Comparison of ENCODE assay signal across 1 cellular context in genomic region chr11:9629064-9629463, GRCh38.
TF ChIP-seq lines count a peak whose summit lies in the region.

No MANE protein-coding gene starts in this region.

TF ChIP-seq in GM12878, 131 proteins besides CTCF, POLR2A, EP300 and RAD21:
- TF ChIP-seq NFIC (IDR thresholded peaks at IDR 0.05; ENCODE audit: low read depth, low read length) = peak; percentile 60
- TF ChIP-seq KDM1A (IDR thresholded peaks at IDR 0.05; ENCODE audit: borderline replicate concordance) = no peak
- TF ChIP-seq RUNX3 (IDR thresholded peaks at IDR 0.05; ENCODE audit: low read length) = peak; percentile 83
- TF ChIP-seq EED (IDR thresholded peaks at IDR 0.05; ENCODE audit: low read depth) = peak; percentile 51; the same call in 1 of the 2 replicates
- TF ChIP-seq NBN (IDR thresholded peaks at IDR 0.05) = no peak
- no peak for TF ChIP-seq SREBF1 (IDR thresholded peaks at IDR 0.05; ENCODE audit: low read length)
- TF ChIP-seq SMARCA5 (IDR thresholded peaks at IDR 0.05) = no peak
- TF ChIP-seq KLF5 (IDR thresholded peaks at IDR 0.05; ENCODE audit: partially characterized antibody) = no peak
- TF ChIP-seq ATF7 (IDR thresholded peaks at IDR 0.05; ENCODE audit: low read depth) = peak; percentile 42; the same call in 1 of the 2 replicates
- no peak for TF ChIP-seq YBX1 (IDR thresholded peaks at IDR 0.05)
- 0 out of 2 replicates have a peak, but pooled peaks have one; percentile 32 for TF ChIP-seq BCL11A (IDR thresholded peaks at IDR 0.05; ENCODE audit: low read depth, low read length)
- TF ChIP-seq PAX5 (IDR thresholded peaks at IDR 0.05; ENCODE audit: borderline replicate concordance, low read depth, low read length) = 0 out of 2 replicates have a peak, but pooled peaks have one; percentile 19
- no peak for TF ChIP-seq BCLAF1 (IDR thresholded peaks at IDR 0.05)
- no peak for TF ChIP-seq ZNF274 (IDR thresholded peaks at IDR 0.05; ENCODE audit: insufficient read depth, insufficient read length)
- peak; percentile 20; the same call in 1 of the 2 replicates for TF ChIP-seq JUNB (IDR thresholded peaks at IDR 0.05)
- TF ChIP-seq ATF3 (IDR thresholded peaks at IDR 0.05; ENCODE audit: borderline replicate concordance, extremely low read depth, low read depth, low read length) = no peak
- TF ChIP-seq MLLT1 (IDR thresholded peaks at IDR 0.05) = 0 out of 2 replicates have a peak, but pooled peaks have one; percentile 31
- TF ChIP-seq STAT1 (conservative IDR thresholded peaks at IDR 0.05) = no peak
- TF ChIP-seq NRF1 (conservative IDR thresholded peaks at IDR 0.05; ENCODE audit: low read depth, low read length) = no peak
- 0 out of 2 replicates have a peak, but pooled peaks have one; percentile 53 for TF ChIP-seq MTA2 (IDR thresholded peaks at IDR 0.05; ENCODE audit: low read depth)
- TF ChIP-seq DPF2 (IDR thresholded peaks at IDR 0.05) = 0 out of 2 replicates have a peak, but pooled peaks have one; percentile 61
- TF ChIP-seq HDAC6 (IDR thresholded peaks at IDR 0.05; ENCODE audit: unreplicated experiment) = no peak
- TF ChIP-seq RELB (IDR thresholded peaks at IDR 0.05; ENCODE audit: low read depth) = peak; percentile 72; the same call in 1 of the 2 replicates
- TF ChIP-seq ZBTB33 (IDR thresholded peaks at IDR 0.05) = no peak
- TF ChIP-seq USF2 (IDR thresholded peaks at IDR 0.05; ENCODE audit: borderline replicate concordance, low read depth, low read length) = no peak
- TF ChIP-seq SUZ12 (IDR thresholded peaks at IDR 0.05; ENCODE audit: unreplicated experiment) = no peak
- TF ChIP-seq TBL1XR1 (IDR thresholded peaks at IDR 0.05; ENCODE audit: low read depth, low read length) = no peak
- TF ChIP-seq NR2C1 (IDR thresholded peaks at IDR 0.05) = no peak
- TF ChIP-seq CREM (IDR thresholded peaks at IDR 0.05; ENCODE audit: low read depth) = peak; percentile 44; the same call in 1 of the 2 replicates
- peak; percentile 75; the same call in 1 of the 2 replicates for TF ChIP-seq SPI1 (IDR thresholded peaks at IDR 0.05; ENCODE audit: borderline replicate concordance, insufficient read depth, low read depth, low read length)
- peak; percentile 65 for TF ChIP-seq NR2F1 (conservative IDR thresholded peaks at IDR 0.05)
- TF ChIP-seq IKZF2 (IDR thresholded peaks at IDR 0.05) = peak; percentile 68 to 69
- peak; percentile 62 for TF ChIP-seq IKZF1 (conservative IDR thresholded peaks at IDR 0.05)
- no peak for TF ChIP-seq ELK1 (IDR thresholded peaks at IDR 0.05; ENCODE audit: low read depth, low read length)
- no peak for TF ChIP-seq TCF3 (IDR thresholded peaks at IDR 0.05; ENCODE audit: borderline replicate concordance, insufficient read depth, low read depth, low read length)
- TF ChIP-seq SMAD1 (IDR thresholded peaks at IDR 0.05; ENCODE audit: low read depth, partially characterized antibody) = no peak
- TF ChIP-seq ASH2L (IDR thresholded peaks at IDR 0.05; ENCODE audit: borderline replicate concordance, low read depth) = no peak
- no peak for TF ChIP-seq ZNF24 (IDR thresholded peaks at IDR 0.05)
- TF ChIP-seq BHLHE40 (IDR thresholded peaks at IDR 0.05; ENCODE audit: borderline replicate concordance in 1 of 2, low read depth in 2 of 2, low read length in 1 of 2) = peak in 1 of 2 experiments; percentile 15; a peak in 1 of 4 replicates
- TF ChIP-seq PML (IDR thresholded peaks at IDR 0.05; ENCODE audit: low read length) = no peak
- TF ChIP-seq CREB1 (IDR thresholded peaks at IDR 0.05; ENCODE audit: low read depth) = peak; percentile 40; the same call in 1 of the 2 replicates
